8 cellular contexts compared by ENCODE assay signal in genomic region chr6:30688569-30688968, GRCh38. TPM values are rescaled to one million over a fixed set of nuclear protein-coding genes. Genes with fewer than 3 reads are reported as not detected.
DNase-seq lines count a peak whose midpoint lies in the region; ATAC-seq, FAIRE-seq and TF ChIP-seq lines count a peak whose summit lies in the region.

No MANE protein-coding gene starts in this region.

- TF ChIP-seq POLR2A in K562 (conservative IDR thresholded peaks at IDR 0.05) (no peak), lower leg skin (IDR thresholded peaks at IDR 0.05) (no peak)

- no TSS peak for BruUV-seq in K562 (replicated peaks; lab: Mats Ljungman, UMichigan)

- no peak overlapping the region for H3K4me2 ChIP-seq in GM23338
- H3K4me2 ChIP-seq in K562 (ENCODE audit: insufficient read depth, low read length): peak overlapping the region; percentile 97

- TF ChIP-seq RAD21 in K562 (CRISPR knock-in tag; conservative IDR thresholded peaks at IDR 0.05 in 1 of 2, IDR thresholded peaks at IDR 0.05 in 1 of 2): no peak

- H3K9me3 Mint-ChIP-seq in GM23338: no peaks in the 10 kb centered on the region; the same call in 2 of the 3 replicates
- peaks cover 0 to 5% (median 0%) of the 10 kb centered on the region in 11 donors for H3K9me3 Mint-ChIP-seq in naive thymus-derived CD4-positive, alpha-beta T cell

- peak overlapping the region; percentile 75 to 80 for H3K9ac ChIP-seq in K562 (ENCODE audit: insufficient read depth in 1 of 2, low read depth in 2 of 2, low read length in 2 of 2)

- peaks cover 59% of the 10 kb centered on the region for H3K4me1 Mint-ChIP-seq in GM23338
- peaks cover 45 to 56% (median 48%) of the 10 kb centered on the region in 7 donors for H3K4me1 Mint-ChIP-seq in naive thymus-derived CD4-positive, alpha-beta T cell

- intact Hi-C loops in K562 (cut with micrococcal nuclease) (loop anchor here (10.0 kb wide), 1 partner anchor 126 kb away; no protein-coding TSS in a partner anchor), lower leg skin (cut with DNase I; ENCODE audit: low total_unique reads) (no loop called here)
- intact Hi-C loops in naive thymus-derived CD4-positive, alpha-beta T cell (cut with micrococcal nuclease): no loop called here

- H3K27me3 ChIP-seq in GM23338 (ENCODE audit: insufficient read depth) (0 out of 2 replicates have a peak, but pooled peaks cover 5% of the 10 kb centered on the region), K562 (ENCODE audit: control insufficient read depth in 2 of 2, insufficient read depth in 2 of 2, low read length in 2 of 2) (no peaks in the 10 kb centered on the region)
- no peaks in the 10 kb centered on the region for H3K27me3 ChIP-seq in naive thymus-derived CD4-positive, alpha-beta T cell (ENCODE audit: control insufficient read depth in 2 of 2, insufficient read depth in 2 of 2, low read length in 2 of 2)

- peaks cover 12% of the 10 kb centered on the region for H3F3A ChIP-seq in GM23338 (replicated peaks; ENCODE audit: low read depth)

- no peak for FAIRE-seq in K562 (lab: Jason Lieb, UNC)

- 90% methylated on average over 8 of the region's 9 CpGs for WGBS in K562 (ENCODE audit: insufficient coverage, low coverage, missing lambda C conversion rate)
- 41 to 57% methylated on average over 9 of the region's 9 CpGs for WGBS in lower leg skin, 2 donors

- CTCF ChIA-PET in AG04449 (lab: Yijun Ruan, JAX) (interaction anchor here (1.3 to 3.4 kb wide), 8 partner anchors 11 to 42 kb away, joined by 3 to 31 read pairs (median 8); partner anchors contain the start of genes DHX16, MDC1 and TUBB), K562 (lab: Yijun Ruan, JAX; ENCODE audit: low intra/inter-chr PET ratio) (no interaction called here)
- CTCF ChIA-PET in naive thymus-derived CD4-positive, alpha-beta T cell (lab: Charles Lee): interaction anchor here (0.9 to 2.7 kb wide), 5 partner anchors 29 to 43 kb away, joined by 3 to 10 read pairs (median 4); partner anchors contain the start of gene MDC1

- in situ Hi-C loops in K562 (cut with MboI): no loop called here

- H3K36me3 ChIP-seq in GM23338 (ENCODE audit: insufficient read depth): no peaks in the 10 kb centered on the region
- H3K36me3 ChIP-seq in K562 (ENCODE audit: control insufficient read depth, insufficient read depth, low read length): peaks cover 8% of the 10 kb centered on the region; the same call in 2 of the 3 replicates
- H3K36me3 ChIP-seq in naive thymus-derived CD4-positive, alpha-beta T cell (ENCODE audit: control insufficient read depth in 2 of 3, insufficient read depth in 3 of 3, low read length in 3 of 3): peaks cover 0 to 27% (median 0%) of the 10 kb centered on the region in 3 experiments

- H3K4me1 ChIP-seq in GM23338 (ENCODE audit: insufficient read depth) (peaks cover 38% of the 10 kb centered on the region), K562 (replicated peaks in 1 of 2; ENCODE audit: control insufficient read depth in 2 of 2, insufficient read depth in 2 of 2, low read length in 2 of 2) (peaks cover 42 to 74% of the 10 kb centered on the region in 2 experiments)
- H3K4me1 ChIP-seq in naive thymus-derived CD4-positive, alpha-beta T cell (ENCODE audit: control insufficient read depth in 2 of 2, insufficient read depth in 2 of 2, low read length in 2 of 2): peaks cover 21 to 31% of the 10 kb centered on the region in 2 donors

- no peaks in the 10 kb centered on the region for H3K9me1 ChIP-seq in K562 (ENCODE audit: control insufficient read depth, insufficient read depth, low read length)

- H3K27ac ChIP-seq in GM23338 (ENCODE audit: low read depth): no peak overlapping the region
- peak overlapping the region; percentile 88 for H3K27ac ChIP-seq in K562 (ENCODE audit: extremely low read depth, low read depth, low read length)
- H3K27ac ChIP-seq in naive thymus-derived CD4-positive, alpha-beta T cell (ENCODE audit: low read depth, low read length): peak overlapping the region; percentile 95
- H3K27ac ChIP-seq in caudate nucleus (ENCODE audit: low read depth, low read length): no peak overlapping the region

- ATAC-seq in GM23338 (no peak), K562 (no peak)
- no peak for ATAC-seq in naive thymus-derived CD4-positive, alpha-beta T cell

- H3K36me3 Mint-ChIP-seq in GM23338 (ENCODE audit: low read depth): peaks cover 18% of the 10 kb centered on the region
- H3K36me3 Mint-ChIP-seq in naive thymus-derived CD4-positive, alpha-beta T cell: peaks cover 6 to 34% (median 9%) of the 10 kb centered on the region in 5 donors

- no peak for TF ChIP-seq EP300 in K562 (IDR thresholded peaks at IDR 0.05; ENCODE audit: low read length)

- H3K79me2 ChIP-seq in GM23338 (replicated peaks; ENCODE audit: insufficient read depth) (peaks cover 8% of the 10 kb centered on the region; the same call in 1 of the 2 replicates), K562 (ENCODE audit: control insufficient read depth, insufficient read depth, low read length) (peaks cover 65% of the 10 kb centered on the region)

- H3K9me3 ChIP-seq in K562 (replicated peaks; ENCODE audit: control insufficient read depth, insufficient read depth, low read depth, low read length): no peaks in the 10 kb centered on the region
- no peaks in the 10 kb centered on the region for H3K9me3 ChIP-seq in naive thymus-derived CD4-positive, alpha-beta T cell (ENCODE audit: control insufficient read depth in 2 of 3, low read length in 3 of 3)

- H2AFZ ChIP-seq in GM23338 (no peak overlapping the region), K562 (ENCODE audit: low read depth, low read length) (no peak overlapping the region)

- H4K20me1 ChIP-seq in GM23338 (replicated peaks; ENCODE audit: insufficient read depth) (no peaks in the 10 kb centered on the region), K562 (replicated peaks; ENCODE audit: control insufficient read depth, insufficient read depth, low read length) (no peaks in the 10 kb centered on the region)

- POLR2A ChIA-PET in AG04449 (lab: Yijun Ruan, JAX) (interaction anchor here (1.0 to 2.0 kb wide), 4 partner anchors 29 to 41 kb away, joined by 4 to 16 read pairs (median 5); partner anchors contain the start of genes MDC1 and TUBB), K562 (lab: Yijun Ruan, JAX) (interaction anchor here (0.7 to 23.5 kb wide), 5 partner anchors 8 to 73 kb away, joined by 3 to 524 read pairs (median 14); partner anchors contain the start of genes MDC1 and TUBB)
- POLR2A ChIA-PET in naive thymus-derived CD4-positive, alpha-beta T cell (lab: Charles Lee): interaction anchor here (0.6 to 5.3 kb wide), 12 partner anchors 7 to 723 kb away, joined by 3 to 38 read pairs (median 4); partner anchors contain the start of genes FLOT1, MDC1 and MRPS18B

- H3K4me3 ChIP-seq in AG04449 (ENCODE audit: low read depth, low read length): peak overlapping the region; percentile 15; the same call in 1 of the 2 replicates
- H3K4me3 ChIP-seq in GM23338: no peak overlapping the region; the same call in 1 of the 2 replicates
- no peak overlapping the region for H3K4me3 ChIP-seq in K562
- no peak overlapping the region for H3K4me3 ChIP-seq in naive thymus-derived CD4-positive, alpha-beta T cell (ENCODE audit: low read length)
- no peak overlapping the region for H3K4me3 ChIP-seq in lower leg skin (ENCODE audit: low read depth, poor library complexity, severe bottlenecking)

- TF ChIP-seq CTCF in AG04449 (IDR thresholded peaks at IDR 0.05; ENCODE audit: insufficient read depth, low read length, missing control alignments) (no peak), GM23338 (conservative IDR thresholded peaks at IDR 0.05; ENCODE audit: low read depth in 2 of 2) (no peak), K562 (IDR thresholded peaks at IDR 0.05 in 2 of 3, conservative IDR thresholded peaks at IDR 0.05 in 1 of 3; ENCODE audit: insufficient read depth in 2 of 3, low read depth in 1 of 3, low read length in 3 of 3) (no peak), lower leg skin (IDR thresholded peaks at IDR 0.05) (no peak)

- H3K27ac Mint-ChIP-seq in GM23338: no peak overlapping the region
- H3K27ac Mint-ChIP-seq in naive thymus-derived CD4-positive, alpha-beta T cell: peak overlapping the region; percentile 65 to 99 (median 92)

- no peaks in the 10 kb centered on the region for H3K9me2 ChIP-seq in GM23338 (ENCODE audit: insufficient read depth)

- DNase-seq in AG04449 (ENCODE audit: low read depth, low spot score) (no peak), GM23338 (ENCODE audit: low spot score) (no peak), K562 (ENCODE audit: extremely low read depth in 1 of 4, low spot score in 3 of 4) (no peak), lower leg skin (ENCODE audit: low spot score in 2 of 2) (no peak), caudate nucleus (lab: John Stamatoyannopoulos, UW) (no peak), NOMO-1 (lab: John Stamatoyannopoulos, UW; ENCODE audit: unreplicated experiment in 2 of 2) (no peak), NCI-H2227 treated with DMSO at 0.1 percent for 48 hours (lab: John Stamatoyannopoulos, UW) (no peak)
- DNase-seq in naive thymus-derived CD4-positive, alpha-beta T cell: no peak

- H3K4me3 Mint-ChIP-seq in GM23338: peak overlapping the region; percentile 81; the same call in 2 of the 3 replicates
- peak overlapping the region; percentile 90 to 100 (median 97) for H3K4me3 Mint-ChIP-seq in naive thymus-derived CD4-positive, alpha-beta T cell

- H3K27me3 Mint-ChIP-seq in GM23338 (ENCODE audit: insufficient read depth, low read depth, poor library complexity): peaks cover 38% of the 10 kb centered on the region
- H3K27me3 Mint-ChIP-seq in naive thymus-derived CD4-positive, alpha-beta T cell: no peaks in the 10 kb centered on the region

RNA-seq across cellular contexts. Expression of gene PPP1R18, which starts 2.1 kb away (rescaled TPM):
- 18.2 and 19.2 TPM in 2 replicates for total RNA-seq in GM23338 (2014; rRNA removed; shearing (Covaris generic))
- polyA plus RNA-seq in GM23338 (2016; fragmentation: Nextera tagmentation; extraction: Ambion mirVana) (17.1 and 21.2 TPM in 2 replicates), K562 (2011; rRNA removed) (80.5 and 118 TPM in 2 replicates), K562 (2014; fragmentation: Illumina TruSeq; extraction: Trizol) (96.8 and 99.2 TPM in 2 replicates), K562 (2014; fragmentation: Nextera tagmentation; extraction: Ambion mirVana) (10 to 100 TPM; 12.0 to 12.6 TPM), K562 (2014; rRNA removed) (60.2 and 69.0 TPM in 2 replicates)
- total RNA-seq in K562 (2011; cell fraction: chromatin; rRNA removed; ENCODE audit: low replicate concordance): 17.9 and 43.7 TPM in 2 replicates
- total RNA-seq in K562 (2011; cell fraction: nucleolus; rRNA removed): 30.3 and 35.5 TPM in 2 replicates
- 35.6 and 50.9 TPM in 2 replicates for total RNA-seq in K562 (2011; cell fraction: nucleoplasm; rRNA removed)
- total RNA-seq in K562 (2014; rRNA removed) (29.1 and 46.5 TPM in 2 replicates), K562 (2014; rRNA removed; fragmentation: Illumina TruSeq; extraction: Trizol) (36.3 and 37.5 TPM in 2 replicates), K562 (2015; rRNA removed; fragmentation: Illumina TruSeq; extraction: Trizol) (42.6 and 45.3 TPM in 2 replicates), K562 (2021) (65.1 and 69.5 TPM in 2 replicates), lower leg skin (10 to 100 TPM; 23.6 to 34.1 (median 27.3) TPM)
- polyA plus RNA-seq in K562 (2011; cell fraction: cytosol; rRNA removed): 136 and 150 TPM in 2 replicates
- 69.7 and 114 TPM in 2 replicates for polyA plus RNA-seq in K562 (2011; cell fraction: nucleus; rRNA removed)
- 53.8 and 162 TPM in 2 replicates for polyA plus RNA-seq in K562 (2012)
- polyA minus RNA-seq in K562 (2011; rRNA and poly(A)+ RNA removed): 44.7 TPM in 2 replicates
- polyA minus RNA-seq in K562 (2011; cell fraction: cytosol; rRNA and poly(A)+ RNA removed): 38.3 and 45.2 TPM in 2 replicates
- 12.0 and 26.3 TPM in 2 replicates for polyA minus RNA-seq in K562 (2011; cell fraction: nucleus; rRNA and poly(A)+ RNA removed)
- 100 to 1,000 TPM in 2 of 5 experiments, 10 to 100 TPM in 3; 60.9 to 262 (median 95.3) TPM for total RNA-seq in naive thymus-derived CD4-positive, alpha-beta T cell
- polyA plus RNA-seq in naive thymus-derived CD4-positive, alpha-beta T cell: 10 to 100 TPM; 70.3 to 90.5 TPM

RNA-seq across cellular contexts. Expression of gene NRM, which starts 2.2 kb away (rescaled TPM):
- 11.3 and 13.8 TPM in 2 replicates for total RNA-seq in GM23338 (2014; rRNA removed; shearing (Covaris generic))
- polyA plus RNA-seq in GM23338 (2016; fragmentation: Nextera tagmentation; extraction: Ambion mirVana) (29.7 and 33.8 TPM in 2 replicates), K562 (2011; rRNA removed) (12.6 and 22.9 TPM in 2 replicates), K562 (2014; fragmentation: Illumina TruSeq; extraction: Trizol) (57.9 and 58.2 TPM in 2 replicates), K562 (2014; fragmentation: Nextera tagmentation; extraction: Ambion mirVana) (10 to 100 TPM; 16.1 to 18.6 TPM), K562 (2014; rRNA removed) (19.4 and 22.5 TPM in 2 replicates)
- total RNA-seq in K562 (2011; cell fraction: chromatin; rRNA removed; ENCODE audit: low replicate concordance): 17.1 and 42.3 TPM in 2 replicates
- 41.3 and 48.0 TPM in 2 replicates for total RNA-seq in K562 (2011; cell fraction: nucleolus; rRNA removed)
- total RNA-seq in K562 (2011; cell fraction: nucleoplasm; rRNA removed): 51.0 and 61.6 TPM in 2 replicates
- total RNA-seq in K562 (2014; rRNA removed) (9.7 and 12.4 TPM in 2 replicates), K562 (2014; rRNA removed; fragmentation: Illumina TruSeq; extraction: Trizol) (10.6 and 14.4 TPM in 2 replicates), K562 (2015; rRNA removed; fragmentation: Illumina TruSeq; extraction: Trizol) (17.4 and 18.1 TPM in 2 replicates), K562 (2021) (32.9 and 35.7 TPM in 2 replicates), lower leg skin (1 to 10 TPM; 4.3 to 6.9 (median 6.1) TPM)
- polyA plus RNA-seq in K562 (2011; cell fraction: cytosol; rRNA removed): 26.4 and 41.5 TPM in 2 replicates
- 28.3 and 48.5 TPM in 2 replicates for polyA plus RNA-seq in K562 (2011; cell fraction: nucleus; rRNA removed)
- 45.0 and 59.0 TPM in 2 replicates for polyA plus RNA-seq in K562 (2012)
- 14.4 and 15.0 TPM in 2 replicates for polyA minus RNA-seq in K562 (2011; rRNA and poly(A)+ RNA removed)
- polyA minus RNA-seq in K562 (2011; cell fraction: cytosol; rRNA and poly(A)+ RNA removed): 19.7 and 29.2 TPM in 2 replicates
- 12.0 and 14.7 TPM in 2 replicates for polyA minus RNA-seq in K562 (2011; cell fraction: nucleus; rRNA and poly(A)+ RNA removed)
- 10 to 100 TPM in 1 of 5 experiments, 1 to 10 TPM in 4; 2.3 to 29.4 (median 3.1) TPM for total RNA-seq in naive thymus-derived CD4-positive, alpha-beta T cell
- polyA plus RNA-seq in naive thymus-derived CD4-positive, alpha-beta T cell: 1 to 10 TPM; 7.2 to 7.6 TPM

RNA-seq across cellular contexts. Expression of gene DHX16, which starts 15.8 kb away (rescaled TPM):
- total RNA-seq in GM23338 (2014; rRNA removed; shearing (Covaris generic)): 30.8 and 31.3 TPM in 2 replicates
- 16.0 and 16.2 TPM in 2 replicates for polyA plus RNA-seq in GM23338 (2016; fragmentation: Nextera tagmentation; extraction: Ambion mirVana)
- total RNA-seq in K562 (2011; cell fraction: chromatin; rRNA removed; ENCODE audit: low replicate concordance): 69.6 and 100 TPM in 2 replicates
- total RNA-seq in K562 (2011; cell fraction: nucleolus; rRNA removed): 41.3 and 50.9 TPM in 2 replicates
- 46.3 and 50.5 TPM in 2 replicates for total RNA-seq in K562 (2011; cell fraction: nucleoplasm; rRNA removed)
- total RNA-seq in K562 (2014; rRNA removed): 57.7 and 62.8 TPM in 2 replicates
- total RNA-seq in K562 (2014; rRNA removed; fragmentation: Illumina TruSeq; extraction: Trizol): 45.2 and 45.3 TPM in 2 replicates
- total RNA-seq in K562 (2015; rRNA removed; fragmentation: Illumina TruSeq; extraction: Trizol): 60.2 and 65.1 TPM in 2 replicates
- 42.7 and 47.5 TPM in 2 replicates for total RNA-seq in K562 (2021)
- 41.5 and 57.4 TPM in 2 replicates for polyA plus RNA-seq in K562 (2011; rRNA removed)
- polyA plus RNA-seq in K562 (2011; cell fraction: cytosol; rRNA removed): 62.7 and 65.3 TPM in 2 replicates
- 100 and 114 TPM in 2 replicates for polyA plus RNA-seq in K562 (2011; cell fraction: nucleus; rRNA removed)
- polyA plus RNA-seq in K562 (2012): 48.1 and 50.2 TPM in 2 replicates
- 65.1 and 66.1 TPM in 2 replicates for polyA plus RNA-seq in K562 (2014; fragmentation: Illumina TruSeq; extraction: Trizol)
- 10 to 100 TPM; 14.6 to 15.3 TPM for polyA plus RNA-seq in K562 (2014; fragmentation: Nextera tagmentation; extraction: Ambion mirVana)
- 47.9 and 57.3 TPM in 2 replicates for polyA plus RNA-seq in K562 (2014; rRNA removed)
- polyA minus RNA-seq in K562 (2011; rRNA and poly(A)+ RNA removed): 49.1 and 53.6 TPM in 2 replicates
- 26.4 and 32.0 TPM in 2 replicates for polyA minus RNA-seq in K562 (2011; cell fraction: cytosol; rRNA and poly(A)+ RNA removed)
- 14.5 and 24.5 TPM in 2 replicates for polyA minus RNA-seq in K562 (2011; cell fraction: nucleus; rRNA and poly(A)+ RNA removed)
- total RNA-seq in naive thymus-derived CD4-positive, alpha-beta T cell: 10 to 100 TPM; 25.9 to 51.5 (median 46.7) TPM
- 10 to 100 TPM; 14.9 to 38.3 TPM for polyA plus RNA-seq in naive thymus-derived CD4-positive, alpha-beta T cell
- 10 to 100 TPM; 25.0 to 37.0 (median 32.9) TPM for total RNA-seq in lower leg skin

RNA-seq across cellular contexts. Expression of gene MDC1, which starts 28.5 kb away (rescaled TPM):
- total RNA-seq in GM23338 (2014; rRNA removed; shearing (Covaris generic)): 28.9 and 32.7 TPM in 2 replicates
- polyA plus RNA-seq in GM23338 (2016; fragmentation: Nextera tagmentation; extraction: Ambion mirVana): 17.2 and 19.7 TPM in 2 replicates
- total RNA-seq in K562 (2011; cell fraction: chromatin; rRNA removed; ENCODE audit: low replicate concordance): 79.5 and 80.7 TPM in 2 replicates
- 47.5 and 50.5 TPM in 2 replicates for total RNA-seq in K562 (2011; cell fraction: nucleolus; rRNA removed)
- 62.0 and 85.1 TPM in 2 replicates for total RNA-seq in K562 (2011; cell fraction: nucleoplasm; rRNA removed)
- total RNA-seq in K562 (2014; rRNA removed): 15.7 and 24.3 TPM in 2 replicates
- 20.0 and 25.5 TPM in 2 replicates for total RNA-seq in K562 (2014; rRNA removed; fragmentation: Illumina TruSeq; extraction: Trizol)
- total RNA-seq in K562 (2015; rRNA removed; fragmentation: Illumina TruSeq; extraction: Trizol): 15.6 and 18.2 TPM in 2 replicates
- total RNA-seq in K562 (2021): 96.8 and 114 TPM in 2 replicates
- polyA plus RNA-seq in K562 (2011; rRNA removed): 21.5 and 55.8 TPM in 2 replicates
- 28.0 and 35.1 TPM in 2 replicates for polyA plus RNA-seq in K562 (2011; cell fraction: cytosol; rRNA removed)
- 105 and 141 TPM in 2 replicates for polyA plus RNA-seq in K562 (2011; cell fraction: nucleus; rRNA removed)
- polyA plus RNA-seq in K562 (2012): 68.1 and 105 TPM in 2 replicates
- polyA plus RNA-seq in K562 (2014; fragmentation: Illumina TruSeq; extraction: Trizol): 72.9 and 95.4 TPM in 2 replicates
- 1 to 10 TPM; 8.2 to 8.8 TPM for polyA plus RNA-seq in K562 (2014; fragmentation: Nextera tagmentation; extraction: Ambion mirVana)
- polyA plus RNA-seq in K562 (2014; rRNA removed): 31.3 and 35.0 TPM in 2 replicates
- 24.0 and 34.6 TPM in 2 replicates for polyA minus RNA-seq in K562 (2011; rRNA and poly(A)+ RNA removed)
- polyA minus RNA-seq in K562 (2011; cell fraction: cytosol; rRNA and poly(A)+ RNA removed): 56.9 and 94.9 TPM in 2 replicates
- polyA minus RNA-seq in K562 (2011; cell fraction: nucleus; rRNA and poly(A)+ RNA removed): 16.4 and 27.8 TPM in 2 replicates
- total RNA-seq in naive thymus-derived CD4-positive, alpha-beta T cell: 10 to 100 TPM; 40.3 to 78.9 (median 62.0) TPM
- 10 to 100 TPM in 1 of 2 donors, 1 to 10 TPM in 1; 4.5 to 11.0 TPM for polyA plus RNA-seq in naive thymus-derived CD4-positive, alpha-beta T cell
- total RNA-seq in lower leg skin: 10 to 100 TPM in 1 of 4 donors, 1 to 10 TPM in 3; 9.7 to 21.4 (median 9.8) TPM

RNA-seq across cellular contexts. Expression of gene TUBB, which starts 31.6 kb away (rescaled TPM):
- total RNA-seq in GM23338 (2014; rRNA removed; shearing (Covaris generic)): 1,591 and 1,704 TPM in 2 replicates
- polyA plus RNA-seq in GM23338 (2016; fragmentation: Nextera tagmentation; extraction: Ambion mirVana): 1,041 and 1,059 TPM in 2 replicates
- total RNA-seq in K562 (2011; cell fraction: chromatin; rRNA removed; ENCODE audit: low replicate concordance): 127 and 264 TPM in 2 replicates
- total RNA-seq in K562 (2011; cell fraction: nucleolus; rRNA removed): 272 and 276 TPM in 2 replicates
- 270 and 313 TPM in 2 replicates for total RNA-seq in K562 (2011; cell fraction: nucleoplasm; rRNA removed)
- 1,062 and 1,409 TPM in 2 replicates for total RNA-seq in K562 (2014; rRNA removed)
- 863 and 971 TPM in 2 replicates for total RNA-seq in K562 (2014; rRNA removed; fragmentation: Illumina TruSeq; extraction: Trizol)
- 1,443 and 1,478 TPM in 2 replicates for total RNA-seq in K562 (2015; rRNA removed; fragmentation: Illumina TruSeq; extraction: Trizol)
- 1,495 and 1,529 TPM in 2 replicates for total RNA-seq in K562 (2021)
- polyA plus RNA-seq in K562 (2011; rRNA removed): 2,369 and 2,705 TPM in 2 replicates
- 2,776 and 3,265 TPM in 2 replicates for polyA plus RNA-seq in K562 (2011; cell fraction: cytosol; rRNA removed)
- polyA plus RNA-seq in K562 (2011; cell fraction: nucleus; rRNA removed): 619 and 708 TPM in 2 replicates
- 1,523 and 1,878 TPM in 2 replicates for polyA plus RNA-seq in K562 (2012)
- polyA plus RNA-seq in K562 (2014; fragmentation: Illumina TruSeq; extraction: Trizol): 2,541 and 2,870 TPM in 2 replicates
- 1,000 to 10,000 TPM; 1,106 to 1,864 TPM for polyA plus RNA-seq in K562 (2014; fragmentation: Nextera tagmentation; extraction: Ambion mirVana)
- 1,462 and 1,903 TPM in 2 replicates for polyA plus RNA-seq in K562 (2014; rRNA removed)
- polyA minus RNA-seq in K562 (2011; rRNA and poly(A)+ RNA removed): 1,764 and 2,070 TPM in 2 replicates
- polyA minus RNA-seq in K562 (2011; cell fraction: cytosol; rRNA and poly(A)+ RNA removed): 880 and 960 TPM in 2 replicates
- polyA minus RNA-seq in K562 (2011; cell fraction: nucleus; rRNA and poly(A)+ RNA removed): 140 and 261 TPM in 2 replicates
- total RNA-seq in naive thymus-derived CD4-positive, alpha-beta T cell: 100 to 1,000 TPM in 4 of 5 experiments, 10 to 100 TPM in 1; 86.7 to 930 (median 242) TPM
- polyA plus RNA-seq in naive thymus-derived CD4-positive, alpha-beta T cell: 100 to 1,000 TPM; 107 to 151 TPM
- 100 to 1,000 TPM; 119 to 179 (median 156) TPM for total RNA-seq in lower leg skin

Comparison
In these comparisons a context has a peak if more than half of its experiments do, and no peak if none do; other contexts are left out.
1. H3K27ac ChIP-seq: peak in K562 (single experiment) and naive thymus-derived CD4-positive, alpha-beta T cell (single experiment); none in GM23338 (single experiment) and caudate nucleus (single experiment).